ENCODE assay signal across 10 cellular contexts in the genomic region with DNA sequence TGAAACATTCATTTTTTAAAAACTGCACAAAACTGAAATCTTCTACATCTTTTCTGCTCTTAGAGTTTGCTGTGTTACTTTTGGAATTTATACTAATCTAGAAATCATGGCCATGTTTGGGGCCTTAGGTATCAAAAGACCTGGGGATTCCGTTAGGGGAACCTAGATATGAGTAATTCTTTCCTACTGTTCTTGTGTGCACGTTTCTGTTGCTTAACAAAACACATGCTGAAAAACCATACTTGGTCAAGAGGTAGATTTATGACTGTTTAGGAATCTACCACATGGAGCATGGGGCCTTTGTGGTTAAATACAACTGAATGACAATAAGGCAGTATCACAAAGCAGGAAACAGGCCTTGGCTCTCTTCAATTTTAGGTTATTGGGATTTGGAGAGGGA.
A peak's percentile ranks its signal among the peaks of the same experiment; 100 is the strongest.
DNase-seq lines count a peak whose midpoint lies in the region; ATAC-seq and TF ChIP-seq lines count a peak whose summit lies in the region.
"Had no signal": no experiment of that assay in that cellular context is flagged by ENCODE, and none has a peak within 500 bp of the region (broad histone marks: within the 10 kb centered on the region; RNA-seq: fewer than 3 reads in every experiment).

No MANE protein-coding gene starts in this region.

- TF ChIP-seq CTCF in fibroblast of pulmonary artery (IDR thresholded peaks at IDR 0.05; ENCODE audit: low read length, missing control alignments) (no peak), coronary artery (IDR thresholded peaks at IDR 0.05) (no peak)

- H3K4me3 ChIP-seq in fibroblast of pulmonary artery (replicated peaks; ENCODE audit: low read depth, low read length) (no peak overlapping the region), coronary artery (no peak overlapping the region)
- H3K4me3 ChIP-seq: hepatocyte had no signal

- DNase-seq in HS-5 (ENCODE audit: low read depth) (peak; percentile 20), fibroblast of pulmonary artery (ENCODE audit: low read depth) (peak; percentile 57), NCI-H187 (lab: John Stamatoyannopoulos, UW) (no peak), head of caudate nucleus (no peak), NCI-H2029 treated with DMSO at 0.1 percent for 48 hours (lab: John Stamatoyannopoulos, UW) (no peak), coronary artery (ENCODE audit: low spot score) (no peak)
- DNase-seq: NCI-H1436 had no signal

- intact Hi-C loops in head of caudate nucleus (cut with DNase I) = no loop called here

- ATAC-seq in GM18499 (IDR thresholded peaks at IDR 0.05; ENCODE audit: insufficient read depth, unreplicated experiment) (peak; percentile 84), GM21723 (IDR thresholded peaks at IDR 0.05; ENCODE audit: unreplicated experiment) (peak; percentile 75)

- H3K27ac ChIP-seq in coronary artery = no peak overlapping the region
- H3K27ac ChIP-seq: hepatocyte had no signal

Comparison
In these comparisons a context has a peak if more than half of its experiments do, and no peak if none do; other contexts are left out.
1. DNase-seq: peak in HS-5 (single experiment) and fibroblast of pulmonary artery (single experiment); none in NCI-H187 (0 of 2), head of caudate nucleus (0 of 42), NCI-H2029 treated with DMSO at 0.1 percent for 48 hours (single experiment) and coronary artery (single experiment).